In genomic region chr4:39905656-39906055, GRCh38 we compare ENCODE assay signal across 1 cellular context.
TF ChIP-seq lines count a peak whose summit lies in the region.

No MANE protein-coding gene starts in this region.

TF ChIP-seq in HepG2, 621 proteins besides CTCF, POLR2A, EP300 and RAD21 (continued from another document):
- TF ChIP-seq THAP11 (CRISPR knock-in tag; IDR thresholded peaks at IDR 0.05) (no peak), TFE3 (CRISPR knock-in tag; IDR thresholded peaks at IDR 0.05) (no peak), POLR2G (IDR thresholded peaks at IDR 0.05; ENCODE audit: low read depth, low read length) (no peak), WIZ (CRISPR knock-in tag; IDR thresholded peaks at IDR 0.05) (no peak), LRRFIP1 (CRISPR knock-in tag; conservative IDR thresholded peaks at IDR 0.05) (no peak), TERF1 (CRISPR knock-in tag; IDR thresholded peaks at IDR 0.05) (no peak)
